Comparison of ENCODE assay signal across 8 cellular contexts in genomic region chr17:81636505-81637288, GRCh38. TPM values are rescaled to one million over a fixed set of nuclear protein-coding genes. Genes with fewer than 3 reads are reported as not detected.
DNase-seq lines count a peak whose midpoint lies in the region; ATAC-seq, FAIRE-seq and TF ChIP-seq lines count a peak whose summit lies in the region.

TSS of gene NPLOC4 (minus strand) at chr17:81637112. CDS start at chr17:81636930, 182 bp downstream.
TSS of gene TSPAN10 (plus strand) at chr17:81637196. CDS start at chr17:81642413, 5,217 bp downstream.

- H3K4me1 ChIP-seq in astrocyte (ENCODE audit: insufficient read depth, low read length) (peaks cover 12% of the 10 kb centered on the region), hepatocyte (ENCODE audit: insufficient read depth) (peaks cover 22% of the 10 kb centered on the region)

- H3K79me2 ChIP-seq in astrocyte (ENCODE audit: insufficient read depth, low read length) (peaks cover 50% of the 10 kb centered on the region), hepatocyte (peaks cover 49% of the 10 kb centered on the region)

- H3K27ac Mint-ChIP-seq in astrocyte (ENCODE audit: unreplicated experiment): peak within 1 kb of the TSS; percentile 96

- peak; percentile 65 for TF ChIP-seq POLR2A in GM12891 (IDR thresholded peaks at IDR 0.05; ENCODE audit: low read depth, low read length)

- no peaks in the 10 kb centered on the region for H3K9me3 ChIP-seq in astrocyte (ENCODE audit: insufficient read depth, low read depth, low read length)
- H3K9me3 ChIP-seq in hepatocyte (ENCODE audit: low read depth): no peaks in the 10 kb centered on the region

- H3K36me3 ChIP-seq in astrocyte (ENCODE audit: insufficient read depth, low read length): peaks cover 7% of the 10 kb centered on the region
- no peaks in the 10 kb centered on the region for H3K36me3 ChIP-seq in hepatocyte (replicated peaks; ENCODE audit: insufficient read depth, low read depth)

- H3K4me3 Mint-ChIP-seq in astrocyte (ENCODE audit: unreplicated experiment): peak within 1 kb of the TSS; percentile 98

- H3K4me2 ChIP-seq in astrocyte (ENCODE audit: low read length): peak within 1 kb of the TSS; percentile 96
- peak within 1 kb of the TSS; percentile 85 for H3K4me2 ChIP-seq in hepatocyte

- peak within 1 kb of the TSS; percentile 86 for H3K4me3 ChIP-seq in astrocyte (ENCODE audit: insufficient read depth, low read depth, low read length)
- H3K4me3 ChIP-seq in hepatocyte: peak within 1 kb of the TSS; percentile 56

- H3K9ac ChIP-seq in astrocyte (ENCODE audit: low read length): peak within 1 kb of the TSS; percentile 97

- H3K27ac ChIP-seq in astrocyte (ENCODE audit: low read depth, low read length): peak within 1 kb of the TSS; percentile 89
- H3K27ac ChIP-seq in hepatocyte: peak within 1 kb of the TSS; percentile 97

- FAIRE-seq in GM12891 (lab: Jason Lieb, UNC) (peak; percentile 91), astrocyte (lab: Jason Lieb, UNC) (no peak)

- H4K20me1 ChIP-seq in astrocyte (ENCODE audit: insufficient read depth, low read length) (peaks cover 43% of the 10 kb centered on the region), hepatocyte (ENCODE audit: insufficient read depth, poor library complexity, severe bottlenecking) (peaks cover 40% of the 10 kb centered on the region)

- DNase-seq in GM12891 (ENCODE audit: insufficient read length, low spot score) (peak; percentile 95), NCI-H1694 treated with DMSO at 0.1 percent for 48 hours (lab: John Stamatoyannopoulos, UW) (peak; percentile 60), T-helper 22 cell (ENCODE audit: low read depth) (peak; percentile 57), astrocyte (ENCODE audit: low read depth) (peak; percentile 53), hepatocyte (ENCODE audit: low spot score) (peak; percentile 95), retina (peak; percentile 91)

- no peaks in the 10 kb centered on the region for H3K9me3 Mint-ChIP-seq in astrocyte (ENCODE audit: unreplicated experiment)

- no peaks in the 10 kb centered on the region for H3K27me3 Mint-ChIP-seq in astrocyte (ENCODE audit: low read depth, unreplicated experiment)

- under 1% methylated on average over 50 of the region's 77 CpGs for WGBS in hepatocyte (ENCODE audit: low lambda C conversion rate, missing lambda C conversion rate)

- peak; percentile 88 for ATAC-seq in HG02763 (IDR thresholded peaks at IDR 0.05; ENCODE audit: unreplicated experiment)
- no peak for ATAC-seq in HG03457 (IDR thresholded peaks at IDR 0.05; ENCODE audit: unreplicated experiment)

- TF ChIP-seq CTCF in astrocyte (IDR thresholded peaks at IDR 0.05; ENCODE audit: insufficient read depth, low read depth, low read length) (no peak), hepatocyte (IDR thresholded peaks at IDR 0.05; ENCODE audit: poor library complexity) (no peak)

- H3K36me3 Mint-ChIP-seq in astrocyte (ENCODE audit: low read depth, unreplicated experiment): peaks cover 3% of the 10 kb centered on the region

- H2AFZ ChIP-seq in astrocyte (ENCODE audit: low read depth, low read length): peak within 1 kb of the TSS; percentile 88
- peak within 1 kb of the TSS; percentile 97 for H2AFZ ChIP-seq in hepatocyte

- H3K27me3 ChIP-seq in astrocyte (ENCODE audit: insufficient read depth, low read length) (no peaks in the 10 kb centered on the region), hepatocyte (no peaks in the 10 kb centered on the region)

- H3K9me2 ChIP-seq in hepatocyte (replicated peaks; ENCODE audit: insufficient read depth): no peaks in the 10 kb centered on the region

- H3K4me1 Mint-ChIP-seq in astrocyte (ENCODE audit: low read depth, unreplicated experiment): peaks cover 12% of the 10 kb centered on the region

TF ChIP-seq in GM12891, 5 proteins besides CTCF, POLR2A, EP300 and RAD21:
- TF ChIP-seq SPI1 (IDR thresholded peaks at IDR 0.05; ENCODE audit: low read depth, low read length): no peak
- TF ChIP-seq PAX5 (IDR thresholded peaks at IDR 0.05; ENCODE audit: insufficient read depth, low read length, severe bottlenecking): no peak
- peak; percentile 94 for TF ChIP-seq TAF1 (IDR thresholded peaks at IDR 0.05; ENCODE audit: low read depth, low read length)
- TF ChIP-seq POU2F2 (IDR thresholded peaks at IDR 0.05; ENCODE audit: low read depth, low read length): peak; percentile 52; the same call in 1 of the 2 replicates
TF ChIP-seq in GM12891: peak in this region for 2.

RNA-seq across cellular contexts. Expression of gene NPLOC4, which starts in this region (rescaled TPM):
- polyA plus RNA-seq in GM12891 (2012; ENCODE audit: low read depth, missing spikeins): 30.5 TPM
- 125 and 127 TPM in 2 replicates for total RNA-seq in astrocyte
- total RNA-seq in hepatocyte: 48.2 and 54.6 TPM in 2 replicates
- 53.7 and 56.1 TPM in 2 replicates for polyA plus RNA-seq in hepatocyte

RNA-seq across cellular contexts. Expression of gene TSPAN10, which starts in this region (rescaled TPM):
- 0.62 TPM for polyA plus RNA-seq in GM12891 (2012; ENCODE audit: low read depth, missing spikeins)
- total RNA-seq in astrocyte (2.7 and 3.2 TPM in 2 replicates), hepatocyte (1.4 and 3.5 TPM in 2 replicates)
- polyA plus RNA-seq in hepatocyte: 12.0 and 15.2 TPM in 2 replicates
